ENCODE assay signal across 15 cellular contexts in genomic region chr20:41335591-41335990, GRCh38. TPM values are rescaled to one million over a fixed set of nuclear protein-coding genes. Genes with fewer than 3 reads are reported as not detected.
"Had no signal": no experiment of that assay in that cellular context is flagged by ENCODE, and none has a peak within 500 bp of the region (broad histone marks: within the 10 kb centered on the region; RNA-seq: fewer than 3 reads in every experiment).

No MANE protein-coding gene starts in this region.

- H3K36me3 ChIP-seq: brain microvascular endothelial cell, prostate gland, right lobe of liver had no signal

- H3K4me1 ChIP-seq: prostate gland had no signal

- DNase-seq: activated CD4-positive, alpha-beta T cell treated with anti-CD3 and anti-CD28 coated beads, Interleukin-2, amount 50 U/mL, for 1 hour; activated CD8-positive, alpha-beta memory T cell treated with anti-CD3 and anti-CD28 coated beads for 24 hours; activated naive CD4-positive, alpha-beta T cell treated with Interleukin-2 at 50 U/mL for 16 hours; anterior cingulate cortex; brain microvascular endothelial cell; cerebellar nuclear complex; effector memory CD4-positive, alpha-beta T cell; hypothalamus; kidney glomerular epithelial cell; mesendoderm; nucleus accumbens had no signal

- ATAC-seq: natural killer cell treated with Interleukin-12 subunit alpha and Interleukin-12 subunit beta and Interleukin-15 and Interleukin-18, amount 100 ng/mL, for 72 hours had no signal

- H3K27ac ChIP-seq: brain microvascular endothelial cell, epithelial cell of prostate, prostate gland had no signal

- H3K9me3 ChIP-seq: prostate gland, right lobe of liver had no signal

- H3K4me3 ChIP-seq: prostate gland, right lobe of liver had no signal

- H3K27me3 ChIP-seq: brain microvascular endothelial cell, right lobe of liver had no signal

RNA-seq across cellular contexts. Expression of gene EMILIN3, which starts 31.0 kb away (rescaled TPM):
- total RNA-seq: natural killer cell treated with Interleukin-12 subunit alpha and Interleukin-12 subunit beta and Interleukin-15 and Interleukin-18, amount 100 ng/mL, for 72 hours had no signal
